In the genomic region with DNA sequence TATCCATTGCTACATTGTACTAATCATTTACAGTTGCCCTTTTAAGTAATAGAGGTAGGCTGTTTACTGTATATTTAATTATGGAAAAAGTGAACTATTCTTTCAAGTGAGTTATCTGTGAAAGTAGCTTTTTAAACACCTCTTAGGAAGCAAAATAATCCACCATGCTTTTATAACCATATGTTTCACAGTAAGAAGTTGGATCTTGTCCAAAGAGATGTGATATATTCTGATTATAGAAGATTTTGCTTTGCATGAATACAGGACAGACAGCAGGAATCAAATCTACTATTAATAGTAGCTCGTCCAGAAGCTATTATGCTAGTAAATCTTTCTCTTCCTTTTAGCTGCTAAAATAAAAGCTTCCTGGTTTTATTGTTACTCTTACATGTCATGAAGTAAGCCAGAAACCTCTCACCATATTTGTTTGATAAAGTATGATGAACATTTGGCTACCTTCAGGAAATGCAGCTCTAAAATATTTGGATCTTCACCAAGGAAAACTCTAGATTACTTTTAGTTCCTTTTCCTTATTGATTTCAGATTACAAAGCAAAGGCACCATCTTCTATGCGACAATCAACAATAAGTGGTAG, we compare ENCODE assay signal across 19 cellular contexts.
DNase-seq lines count a peak whose midpoint lies in the region; ATAC-seq, FAIRE-seq and TF ChIP-seq lines count a peak whose summit lies in the region.
"Had no signal": no experiment of that assay in that cellular context is flagged by ENCODE, and none has a peak within 500 bp of the region (broad histone marks: within the 10 kb centered on the region; RNA-seq: fewer than 3 reads in every experiment).

No MANE protein-coding gene starts in this region.

- TF ChIP-seq RAD21 in HepG2 (CRISPR knock-in tag; IDR thresholded peaks at IDR 0.05) = no peak

- intact Hi-C loops in right lobe of liver (cut with DNase I) (no loop called here), HepG2 (cut with micrococcal nuclease; ENCODE audit: unreplicated experiment) (no loop called here)

- in situ Hi-C loops in HepG2 (cut with HindIII; ENCODE audit: extremely low pct_ligation_motif_present, low pct_unique_long_range_greater_than_20kb) = no loop called here

- H3K36me3 ChIP-seq in right lobe of liver (no peaks in the 10 kb centered on the region), HepG2 (replicated peaks in 1 of 2; ENCODE audit: control insufficient read depth in 1 of 2, insufficient read depth in 2 of 2, low read length in 2 of 2) (no peaks in the 10 kb centered on the region), Karpas-422 (ENCODE audit: insufficient read depth, low read length) (no peaks in the 10 kb centered on the region)
- H3K36me3 ChIP-seq: HAP-1 had no signal

- TF ChIP-seq EP300 in HepG2 (IDR thresholded peaks at IDR 0.05; ENCODE audit: low read depth in 2 of 2, low read length in 2 of 2) = no peak
- TF ChIP-seq EP300 in HepG2 (CRISPR knock-in tag; IDR thresholded peaks at IDR 0.05; ENCODE audit: borderline replicate concordance) = no peak

- H3K4me2 ChIP-seq in HepG2 (ENCODE audit: low read depth, low read length) (no peak overlapping the region), Karpas-422 (ENCODE audit: low read depth, low read length, poor library complexity, severe bottlenecking) (no peak overlapping the region)

- TF ChIP-seq POLR2A in right lobe of liver (IDR thresholded peaks at IDR 0.05) (no peak), HepG2 (IDR thresholded peaks at IDR 0.05; ENCODE audit: insufficient read depth in 1 of 2, low read depth in 2 of 2, low read length in 2 of 2) (no peak)

- DNase-seq in DMS153 (lab: John Stamatoyannopoulos, UW) (peak; percentile 15), DMS153 treated with DMSO at 0.1 percent for 48 hours (lab: John Stamatoyannopoulos, UW; ENCODE audit: unreplicated experiment) (no peak), right lobe of liver (no peak), HepG2 (ENCODE audit: low spot score) (no peak), cerebellar cortex (ENCODE audit: low spot score) (peak; percentile 14), anterior cingulate cortex (lab: John Stamatoyannopoulos, UW) (no peak), Karpas-422 (no peak)
- DNase-seq: Caco-2; CD4-positive, CD25-positive, alpha-beta regulatory T cell; DMS79 treated with DMSO at 0.1 percent for 48 hours; NCI-H187; NCI-H526 treated with DMSO at 0.1 percent for 48 hours; NK-92 treated with Interleukin-12 subunit alpha and Interleukin-12 subunit beta, amount 100 ng/mL, for 24 hours; SIG-M5 had no signal

- H3K4me3 ChIP-seq in right lobe of liver = no peak overlapping the region
- H3K4me3 ChIP-seq in HepG2 (replicated peaks in 1 of 3; ENCODE audit: insufficient read depth in 1 of 3, low read depth in 2 of 3, low read length in 3 of 3) = no peak overlapping the region
- no peak overlapping the region for H3K4me3 ChIP-seq in Karpas-422 (ENCODE audit: low read length)
- H3K4me3 ChIP-seq: HAP-1, K562 had no signal

- 39% methylated on average over 2 of the region's 2 CpGs for WGBS in right lobe of liver (ENCODE audit: insufficient coverage, low coverage, low lambda C conversion rate, missing lambda C conversion rate)
- WGBS in HepG2 (ENCODE audit: low lambda C conversion rate) = 96% methylated on average over 2 of the region's 2 CpGs

- H3K9me3 ChIP-seq in right lobe of liver (no peaks in the 10 kb centered on the region), HepG2 (ENCODE audit: low read length) (no peaks in the 10 kb centered on the region), Karpas-422 (ENCODE audit: low read length) (no peaks in the 10 kb centered on the region)
- H3K9me3 ChIP-seq: Caco-2, HAP-1 had no signal

- POLR2A ChIA-PET in HepG2 (lab: Yijun Ruan, JAX) = no interaction called here

- no peak overlapping the region for H3K9ac ChIP-seq in HepG2 (ENCODE audit: insufficient read depth, low read depth, low read length)
- H3K9ac ChIP-seq in Karpas-422 (ENCODE audit: low read length) = no peak overlapping the region

- TF ChIP-seq CTCF in right lobe of liver (IDR thresholded peaks at IDR 0.05) (no peak), HepG2 (CRISPR knock-in tag; IDR thresholded peaks at IDR 0.05) (no peak)

- CTCF ChIA-PET in HepG2 (lab: Yijun Ruan, JAX; ENCODE audit: low intra/inter-chr PET ratio, low total read pairs) = no interaction called here

- no peaks in the 10 kb centered on the region for H4K20me1 ChIP-seq in HepG2 (ENCODE audit: insufficient read depth, low read length)
- no peaks in the 10 kb centered on the region for H4K20me1 ChIP-seq in Karpas-422 (ENCODE audit: insufficient read depth, low read depth, low read length)

- H3K4me1 ChIP-seq in right lobe of liver = peaks cover 0 to 27% (median 8%) of the 10 kb centered on the region in 4 donors
- H3K4me1 ChIP-seq in HepG2 (ENCODE audit: insufficient read depth, low read length) = peaks cover 30% of the 10 kb centered on the region
- H3K4me1 ChIP-seq in Karpas-422 (ENCODE audit: low read length) = no peaks in the 10 kb centered on the region
- H3K4me1 ChIP-seq: Caco-2, HAP-1 had no signal

- ATAC-seq in right lobe of liver = no peak
- no peak for ATAC-seq in HepG2
- ATAC-seq in activated CD4-positive, CD25-positive, alpha-beta regulatory T cell treated with anti-CD3 and anti-CD28 coated beads, Interleukin-2, amount 50 U/mL, for 24 hours = no peak
- ATAC-seq: K562 had no signal

- no peak for FAIRE-seq in HepG2 (lab: Jason Lieb, UNC)
- FAIRE-seq: G401.6, K562 had no signal

- no peak overlapping the region for H2AFZ ChIP-seq in HepG2 (ENCODE audit: low read length)
- no peak overlapping the region for H2AFZ ChIP-seq in Karpas-422 (ENCODE audit: low read length)

- no TSS peak for BruUV-seq in HepG2 (replicated peaks; lab: Mats Ljungman, UMichigan)

- H3K27me3 ChIP-seq in right lobe of liver (no peaks in the 10 kb centered on the region), HepG2 (ENCODE audit: control insufficient read depth in 1 of 2, insufficient read depth in 2 of 2, low read length in 2 of 2) (no peaks in the 10 kb centered on the region), Karpas-422 (ENCODE audit: low read length) (no peaks in the 10 kb centered on the region)

- H3K27ac ChIP-seq in right lobe of liver (peak overlapping the region in 2 of 3 donors; percentile 66 to 72), HepG2 (ENCODE audit: extremely low read length, insufficient read depth, low read length) (no peak overlapping the region), Karpas-422 (ENCODE audit: low read length) (no peak overlapping the region)
- H3K27ac ChIP-seq: 22Rv1 had no signal

- H3K79me2 ChIP-seq in HepG2 (ENCODE audit: insufficient read depth, low read length) = no peaks in the 10 kb centered on the region
- H3K79me2 ChIP-seq in Karpas-422 (ENCODE audit: low read length) = no peaks in the 10 kb centered on the region

- H3K9me2 ChIP-seq in Karpas-422 (replicated peaks; ENCODE audit: insufficient read depth, low read length) = no peaks in the 10 kb centered on the region

TF ChIP-seq in HepG2, 621 proteins besides CTCF, POLR2A, EP300 and RAD21:
- TF ChIP-seq ZNF251 (CRISPR knock-in tag; IDR thresholded peaks at IDR 0.05) (no peak), TBX3 (IDR thresholded peaks at IDR 0.05; ENCODE audit: borderline replicate concordance) (no peak), SSRP1 (CRISPR knock-in tag; IDR thresholded peaks at IDR 0.05) (no peak), U2AF2 (IDR thresholded peaks at IDR 0.05; ENCODE audit: low read depth, low read length) (no peak), ZFP82 (CRISPR knock-in tag; IDR thresholded peaks at IDR 0.05; ENCODE audit: borderline replicate concordance) (no peak), NKX3-1 (CRISPR knock-in tag; IDR thresholded peaks at IDR 0.05) (no peak), SOX5 (CRISPR knock-in tag; IDR thresholded peaks at IDR 0.05; ENCODE audit: borderline replicate concordance) (no peak)
- TF ChIP-seq, protein P1, sequence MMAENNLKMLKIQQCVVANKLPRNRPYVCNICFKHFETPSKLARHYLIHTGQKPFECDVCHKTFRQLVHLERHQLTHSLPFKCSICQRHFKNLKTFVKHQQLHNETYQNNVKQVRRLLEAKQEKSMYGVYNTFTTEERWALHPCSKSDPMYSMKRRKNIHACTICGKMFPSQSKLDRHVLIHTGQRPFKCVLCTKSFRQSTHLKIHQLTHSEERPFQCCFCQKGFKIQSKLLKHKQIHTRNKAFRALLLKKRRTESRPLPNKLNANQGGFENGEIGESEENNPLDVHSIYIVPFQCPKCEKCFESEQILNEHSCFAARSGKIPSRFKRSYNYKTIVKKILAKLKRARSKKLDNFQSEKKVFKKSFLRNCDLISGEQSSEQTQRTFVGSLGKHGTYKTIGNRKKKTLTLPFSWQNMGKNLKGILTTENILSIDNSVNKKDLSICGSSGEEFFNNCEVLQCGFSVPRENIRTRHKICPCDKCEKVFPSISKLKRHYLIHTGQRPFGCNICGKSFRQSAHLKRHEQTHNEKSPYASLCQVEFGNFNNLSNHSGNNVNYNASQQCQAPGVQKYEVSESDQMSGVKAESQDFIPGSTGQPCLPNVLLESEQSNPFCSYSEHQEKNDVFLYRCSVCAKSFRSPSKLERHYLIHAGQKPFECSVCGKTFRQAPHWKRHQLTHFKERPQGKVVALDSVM (CRISPR knock-in tag; IDR thresholded peaks at IDR 0.05) = no peak
TF ChIP-seq in HepG2: peak in this region for 0.

Comparison
In these comparisons a context has a peak if more than half of its experiments do, and no peak if none do; other contexts are left out.
1. DNase-seq: peak in DMS153 (single experiment) and cerebellar cortex (single experiment); none in DMS153 treated with DMSO at 0.1 percent for 48 hours (single experiment), right lobe of liver (0 of 3), HepG2 (single experiment), anterior cingulate cortex (0 of 58) and Karpas-422 (single experiment).
2. H3K27ac ChIP-seq: peak in right lobe of liver (2 of 3); none in HepG2 (single experiment) and Karpas-422 (single experiment).